In the genomic region with DNA sequence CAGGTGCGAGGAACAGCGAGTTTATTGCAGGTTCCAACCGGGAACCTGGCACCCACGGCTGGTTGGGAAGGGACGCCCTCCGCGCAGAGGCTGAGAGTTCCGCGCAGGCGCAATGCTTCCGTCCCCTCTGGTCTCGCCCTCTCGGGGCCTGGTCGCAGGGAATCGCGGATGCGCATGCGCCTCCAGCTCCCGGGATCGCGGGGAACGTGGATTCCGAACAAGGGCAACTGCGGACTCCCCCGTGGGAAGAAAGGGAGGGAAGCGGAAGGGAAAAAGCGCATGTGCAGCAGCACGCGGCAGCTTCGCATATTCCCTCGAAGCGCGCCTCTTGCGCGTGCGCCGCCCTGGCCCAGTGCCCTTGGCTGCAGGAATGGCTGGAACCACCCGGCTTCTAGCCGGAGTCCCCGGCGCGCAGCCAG, we compare ENCODE assay signal across 12 cellular contexts. TPM values are rescaled to one million over a fixed set of nuclear protein-coding genes. Genes with fewer than 3 reads are reported as not detected.
DNase-seq lines count a peak whose midpoint lies in the region; ATAC-seq and TF ChIP-seq lines count a peak whose summit lies in the region.
"Had no signal": no experiment of that assay in that cellular context is flagged by ENCODE, and none has a peak within 500 bp of the region (broad histone marks: within the 10 kb centered on the region; RNA-seq: fewer than 3 reads in every experiment).

No MANE protein-coding gene starts in this region.

- WGBS in mammary epithelial cell (ENCODE audit: low coverage, missing lambda C conversion rate) = 43% methylated on average over 22 of the region's 42 CpGs
- 15% methylated on average over 4 of the region's 42 CpGs; no CpG with 5 or more reads in 1 of the 2 donors for WGBS in gastroesophageal sphincter (ENCODE audit: low coverage in 1 of 2), 2 donors

- CTCF ChIA-PET in MCF 10A (lab: Yijun Ruan, JAX) = interaction anchor here (0.9 to 3.5 kb wide), 3 partner anchors 15 to 54 kb away, joined by 3 to 13 read pairs (median 4); no protein-coding TSS in a partner anchor
- CTCF ChIA-PET in mammary epithelial cell (lab: Charles Lee; ENCODE audit: low non-redundant PET) = no interaction called here
- CTCF ChIA-PET in activated CD4-positive, alpha-beta memory T cell treated with anti-CD3 and anti-CD28 coated beads, Interleukin-2, amount 10 ng/mL, durations not matched to agents 7 days and 5 days (lab: Charles Lee) = interaction anchor here (0.6 kb wide), 1 partner anchor 1306 kb away, joined by 3 read pairs; no protein-coding TSS in a partner anchor

- H3K9me3 ChIP-seq in mammary epithelial cell (replicated peaks; ENCODE audit: insufficient read depth, low read length) = peaks cover 3% of the 10 kb centered on the region
- peaks cover 0 to 7% (median 0%) of the 10 kb centered on the region in 3 donors for H3K9me3 ChIP-seq in gastroesophageal sphincter
- no peaks in the 10 kb centered on the region for H3K9me3 ChIP-seq in vagina
- H3K9me3 ChIP-seq: HAP-1 had no signal

- TF ChIP-seq CTCF in MCF 10A (IDR thresholded peaks at IDR 0.05; ENCODE audit: unreplicated experiment) = no peak
- TF ChIP-seq CTCF in mammary epithelial cell (conservative IDR thresholded peaks at IDR 0.05 in 1 of 2, IDR thresholded peaks at IDR 0.05 in 1 of 2; ENCODE audit: extremely low read depth in 1 of 2, insufficient read depth in 1 of 2, low read depth in 1 of 2, low read length in 2 of 2) = no peak
- TF ChIP-seq CTCF in gastroesophageal sphincter (IDR thresholded peaks at IDR 0.05) = no peak
- no peak for TF ChIP-seq CTCF in vagina (IDR thresholded peaks at IDR 0.05)

- no peak for TF ChIP-seq EP300 in gastroesophageal sphincter (IDR thresholded peaks at IDR 0.05)

- H3K27ac Mint-ChIP-seq in MCF 10A (ENCODE audit: low read depth, unreplicated experiment) = no peak overlapping the region
- no peak overlapping the region for H3K27ac Mint-ChIP-seq in activated CD4-positive, alpha-beta memory T cell treated with anti-CD3 and anti-CD28 coated beads, Interleukin-2, amount 10 ng/mL, durations not matched to agents 7 days and 5 days

- ATAC-seq in gastroesophageal sphincter = peak; percentile 70
- no peak for ATAC-seq in HG02571 (IDR thresholded peaks at IDR 0.05; ENCODE audit: unreplicated experiment)

- peak overlapping the region; percentile 35 for H3K4me3 Mint-ChIP-seq in MCF 10A (ENCODE audit: unreplicated experiment)
- no peak overlapping the region for H3K4me3 Mint-ChIP-seq in activated CD4-positive, alpha-beta memory T cell treated with anti-CD3 and anti-CD28 coated beads, Interleukin-2, amount 10 ng/mL, durations not matched to agents 7 days and 5 days

- POLR2A ChIA-PET in MCF 10A (lab: Yijun Ruan, JAX) = no interaction called here
- POLR2A ChIA-PET in activated CD4-positive, alpha-beta memory T cell treated with anti-CD3 and anti-CD28 coated beads, Interleukin-2, amount 10 ng/mL, durations not matched to agents 7 days and 5 days (lab: Charles Lee) = interaction anchor here (1.3 kb wide), 1 partner anchor 91 kb away, joined by 3 read pairs; no protein-coding TSS in a partner anchor

- H3K9me3 Mint-ChIP-seq in MCF 10A (ENCODE audit: unreplicated experiment) = no peaks in the 10 kb centered on the region
- H3K9me3 Mint-ChIP-seq in activated CD4-positive, alpha-beta memory T cell treated with anti-CD3 and anti-CD28 coated beads, Interleukin-2, amount 10 ng/mL, durations not matched to agents 7 days and 5 days = no peaks in the 10 kb centered on the region
- H3K9me3 Mint-ChIP-seq: neural crest cell had no signal

- H3K4me1 Mint-ChIP-seq in MCF 10A (ENCODE audit: insufficient read depth, unreplicated experiment) = peaks cover 7% of the 10 kb centered on the region
- peaks cover 21% of the 10 kb centered on the region for H3K4me1 Mint-ChIP-seq in activated CD4-positive, alpha-beta memory T cell treated with anti-CD3 and anti-CD28 coated beads, Interleukin-2, amount 10 ng/mL, durations not matched to agents 7 days and 5 days

- no peak overlapping the region for H3K4me2 ChIP-seq in mammary epithelial cell (ENCODE audit: insufficient read depth, low read depth, low read length)

- intact Hi-C loops in MCF 10A (cut with micrococcal nuclease) = no loop called here
- intact Hi-C loops in mammary epithelial cell (cut with micrococcal nuclease) = no loop called here
- intact Hi-C loops in vagina (cut with DNase I) = no loop called here

- peaks cover 22% of the 10 kb centered on the region for H3K36me3 Mint-ChIP-seq in MCF 10A (ENCODE audit: insufficient read depth, unreplicated experiment)
- peaks cover 17% of the 10 kb centered on the region for H3K36me3 Mint-ChIP-seq in activated CD4-positive, alpha-beta memory T cell treated with anti-CD3 and anti-CD28 coated beads, Interleukin-2, amount 10 ng/mL, durations not matched to agents 7 days and 5 days (ENCODE audit: low read depth)

- BruUV-seq in MCF 10A (replicated peaks; lab: Mats Ljungman, UMichigan) (no TSS peak), mammary epithelial cell (replicated peaks; lab: Mats Ljungman, UMichigan) (no TSS peak)

- H4K20me1 ChIP-seq in mammary epithelial cell (ENCODE audit: insufficient read depth, low read length) = no peaks in the 10 kb centered on the region

- dilution Hi-C loops in mammary epithelial cell (cut with HindIII; ENCODE audit: low sequenced_read_pairs) = loop anchor here (5.0 kb wide), 1 partner anchor 57 kb away; no protein-coding TSS in a partner anchor

- H3K27me3 ChIP-seq in mammary epithelial cell (ENCODE audit: insufficient read depth, low read length) (no peaks in the 10 kb centered on the region), gastroesophageal sphincter (no peaks in the 10 kb centered on the region), vagina (no peaks in the 10 kb centered on the region)

- no peak for TF ChIP-seq POLR2A in gastroesophageal sphincter (IDR thresholded peaks at IDR 0.05)
- TF ChIP-seq POLR2A in vagina (IDR thresholded peaks at IDR 0.05) = no peak

- DNase-seq in MCF 10A (ENCODE audit: unreplicated experiment) (no peak), mammary epithelial cell (no peak), non-pigmented ciliary epithelial cell (ENCODE audit: low read depth) (peak; percentile 11), vagina (ENCODE audit: extremely low spot score in 2 of 2) (no peak), SW480 (ENCODE audit: low spot score) (no peak)
- no peak for DNase-seq in activated CD4-positive, alpha-beta memory T cell treated with anti-CD3 and anti-CD28 coated beads, Interleukin-2, amount 10 ng/mL, durations not matched to agents 7 days and 5 days
- DNase-seq: activated effector memory CD4-positive, alpha-beta T cell treated with Interleukin-2 at 50 U/mL for 16 hours; NCI-H446 had no signal

- H3K4me3 ChIP-seq in mammary epithelial cell (replicated peaks in 1 of 3; ENCODE audit: insufficient read depth in 1 of 3, low read depth in 2 of 3, low read length in 3 of 3) = no peak overlapping the region
- H3K4me3 ChIP-seq in gastroesophageal sphincter = peak overlapping the region in 1 of 2 donors; percentile 43
- H3K4me3 ChIP-seq in vagina = peak overlapping the region; percentile 11 to 20
- H3K4me3 ChIP-seq: HAP-1 had no signal

- H3K36me3 ChIP-seq in mammary epithelial cell (ENCODE audit: insufficient read depth, low read length) = no peaks in the 10 kb centered on the region
- peaks cover 0 to 3% of the 10 kb centered on the region in 2 donors for H3K36me3 ChIP-seq in gastroesophageal sphincter
- no peaks in the 10 kb centered on the region for H3K36me3 ChIP-seq in vagina

- H3K4me1 ChIP-seq in mammary epithelial cell (ENCODE audit: insufficient read depth, low read length) (peaks cover 13% of the 10 kb centered on the region), gastroesophageal sphincter (peaks cover 0 to 52% (median 14%) of the 10 kb centered on the region in 3 donors), vagina (peaks cover 37% of the 10 kb centered on the region)

- no peak overlapping the region for H3K9ac ChIP-seq in mammary epithelial cell (ENCODE audit: insufficient read depth, low read length)

- peaks cover 27% of the 10 kb centered on the region for H3K79me2 ChIP-seq in mammary epithelial cell (ENCODE audit: insufficient read depth, low read length)

- in situ Hi-C loops in mammary epithelial cell (cut with MboI; ENCODE audit: low sequenced_read_pairs in 2 of 2) = no loop called here

- no peaks in the 10 kb centered on the region for H3K27me3 Mint-ChIP-seq in MCF 10A (ENCODE audit: insufficient read depth, unreplicated experiment)
- H3K27me3 Mint-ChIP-seq in activated CD4-positive, alpha-beta memory T cell treated with anti-CD3 and anti-CD28 coated beads, Interleukin-2, amount 10 ng/mL, durations not matched to agents 7 days and 5 days = no peaks in the 10 kb centered on the region

- H3K27ac ChIP-seq in mammary epithelial cell (ENCODE audit: insufficient read depth, low read depth, low read length) (no peak overlapping the region), gastroesophageal sphincter (peak overlapping the region in 3 of 4 donors; percentile 48 to 87 (median 58)), vagina (no peak overlapping the region)

- H2AFZ ChIP-seq in mammary epithelial cell (ENCODE audit: low read depth, low read length) = no peak overlapping the region

RNA-seq across cellular contexts. Expression of gene TSSK6, which starts 1.1 kb away (rescaled TPM):
- total RNA-seq in MCF 10A (2022) = 4.8 and 6.6 TPM in 2 replicates
- total RNA-seq in mammary epithelial cell = 1 to 10 TPM; 2.7 to 2.8 TPM
- 0.88 TPM for polyA plus RNA-seq in mammary epithelial cell
- polyA minus RNA-seq in mammary epithelial cell = not detected
- total RNA-seq in gastroesophageal sphincter = 1 to 10 TPM in 2 of 4 donors, under 1 TPM in 2; 0.40 to 3.3 (median 0.92) TPM
- 0.98 TPM for total RNA-seq in vagina
- total RNA-seq in activated CD4-positive, alpha-beta memory T cell treated with anti-CD3 and anti-CD28 coated beads, Interleukin-2, amount 10 ng/mL, durations not matched to agents 7 days and 5 days = 1 to 10 TPM; 5.3 to 5.7 TPM

RNA-seq across cellular contexts. Expression of gene NDUFA13, which starts 1.8 kb away (rescaled TPM):
- total RNA-seq in MCF 10A (2022) (354 and 393 TPM in 2 replicates), mammary epithelial cell (100 to 1,000 TPM; 136 to 221 TPM), gastroesophageal sphincter (100 to 1,000 TPM in 1 of 4 donors, 10 to 100 TPM in 3; 41.6 to 113 (median 71.4) TPM), vagina (47.9 TPM)
- polyA plus RNA-seq in mammary epithelial cell = 444 TPM
- polyA minus RNA-seq in mammary epithelial cell = 141 TPM
- total RNA-seq in activated CD4-positive, alpha-beta memory T cell treated with anti-CD3 and anti-CD28 coated beads, Interleukin-2, amount 10 ng/mL, durations not matched to agents 7 days and 5 days = 100 to 1,000 TPM; 371 to 388 TPM

RNA-seq across cellular contexts. Expression of gene YJEFN3, which starts 14.5 kb away (rescaled TPM):
- total RNA-seq in MCF 10A (2022) (11.9 and 21.7 TPM in 2 replicates), mammary epithelial cell (1 to 10 TPM in 1 of 2 donors, under 1 TPM in 1; 0.17 to 4.1 TPM), gastroesophageal sphincter (1 to 10 TPM in 2 of 4 donors, under 1 TPM in 2; 0.45 to 1.4 (median 0.96) TPM), vagina (2.5 TPM)
- polyA plus RNA-seq in mammary epithelial cell = 0.68 TPM
- 0.16 TPM for polyA minus RNA-seq in mammary epithelial cell
- 1 to 10 TPM; 8.2 to 8.7 TPM for total RNA-seq in activated CD4-positive, alpha-beta memory T cell treated with anti-CD3 and anti-CD28 coated beads, Interleukin-2, amount 10 ng/mL, durations not matched to agents 7 days and 5 days

RNA-seq across cellular contexts. Expression of gene CILP2, which starts 23.8 kb away (rescaled TPM):
- 0.12 and 0.29 TPM in 2 replicates for total RNA-seq in MCF 10A (2022)
- 1 to 10 TPM in 1 of 2 donors, under 1 TPM in 1; 0.67 to 1.1 TPM for total RNA-seq in mammary epithelial cell
- 0.12 TPM for polyA plus RNA-seq in mammary epithelial cell
- polyA minus RNA-seq in mammary epithelial cell = 0.36 TPM
- total RNA-seq in gastroesophageal sphincter = under 1 TPM in 2 of 4 donors, not detected in 2; 0.19 to 0.27 TPM
- total RNA-seq in vagina = 0.98 TPM
- under 1 TPM in 1 of 2 experiments, not detected in 1; 0.08 TPM for total RNA-seq in activated CD4-positive, alpha-beta memory T cell treated with anti-CD3 and anti-CD28 coated beads, Interleukin-2, amount 10 ng/mL, durations not matched to agents 7 days and 5 days

Comparison
In these comparisons a context has a peak if more than half of its experiments do, and no peak if none do; other contexts are left out.
1. H3K27ac ChIP-seq: peak in gastroesophageal sphincter (3 of 4); none in mammary epithelial cell (single experiment) and vagina (single experiment).
2. H3K4me3 ChIP-seq: peak in vagina (2 of 2); none in mammary epithelial cell (0 of 3).